10 cellular contexts compared by ENCODE assay signal in the genomic region with DNA sequence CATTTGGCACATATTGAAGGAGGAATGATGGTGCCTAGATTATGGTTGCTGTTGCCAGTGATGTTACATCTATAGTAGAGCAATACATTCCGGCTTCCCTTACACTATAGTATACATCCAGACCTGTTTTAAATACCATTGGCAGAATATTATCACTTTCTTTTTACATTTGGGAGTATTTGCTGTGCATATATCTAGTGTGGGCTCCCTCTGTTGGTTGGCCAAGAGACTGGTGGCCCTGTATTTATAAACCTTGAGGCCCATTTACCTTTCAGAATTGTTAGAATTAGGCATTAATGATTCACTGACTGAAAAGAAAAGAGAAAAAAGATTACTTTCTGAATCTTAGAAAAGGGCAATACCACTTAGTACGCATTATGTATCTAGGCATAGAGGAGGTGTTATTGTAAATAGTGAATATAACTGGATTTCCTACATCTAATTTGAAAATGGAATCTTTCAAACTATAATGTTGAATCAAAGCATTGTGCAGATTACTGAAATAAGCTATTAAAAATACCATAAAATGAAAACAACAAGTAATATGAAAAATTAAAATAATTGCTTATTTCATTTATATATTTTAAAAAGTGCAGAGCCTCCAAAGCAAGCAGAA.
A peak's percentile ranks its signal among the peaks of the same experiment; 100 is the strongest.
DNase-seq lines count a peak whose midpoint lies in the region; ATAC-seq, FAIRE-seq and TF ChIP-seq lines count a peak whose summit lies in the region.
"Had no signal": no experiment of that assay in that cellular context is flagged by ENCODE, and none has a peak within 500 bp of the region (broad histone marks: within the 10 kb centered on the region; RNA-seq: fewer than 3 reads in every experiment).

No MANE protein-coding gene starts in this region.

- H3K4me3 ChIP-seq in RWPE2 (ENCODE audit: severe bottlenecking): no peak overlapping the region
- H3K4me3 ChIP-seq: SJSA1 had no signal

- H3K4me1 Mint-ChIP-seq in T-helper 17 cell: peaks cover 3% of the 10 kb centered on the region

- H3K36me3 ChIP-seq in RWPE2 (ENCODE audit: low read depth): no peaks in the 10 kb centered on the region
- H3K36me3 ChIP-seq: SJSA1 had no signal

- no peaks in the 10 kb centered on the region for H3K36me3 Mint-ChIP-seq in T-helper 17 cell (ENCODE audit: low read depth)
- H3K36me3 Mint-ChIP-seq: naive thymus-derived CD8-positive, alpha-beta T cell had no signal

- no peaks in the 10 kb centered on the region for H3K27me3 ChIP-seq in RWPE2 (ENCODE audit: insufficient read depth, poor library complexity, severe bottlenecking)
- H3K27me3 ChIP-seq: SJSA1 had no signal

- FAIRE-seq in frontal cortex (lab: Jason Lieb, UNC): no peak

- no peak overlapping the region for H3K27ac ChIP-seq in RWPE2 (ENCODE audit: poor library complexity, severe bottlenecking)
- H3K27ac ChIP-seq: SJSA1 had no signal

- DNase-seq in RWPE2 (ENCODE audit: low spot score) (no peak), iPS-NIHi11 (ENCODE audit: low spot score) (peak; percentile 7), T-helper 17 cell (no peak), KG1 (lab: John Stamatoyannopoulos, UW) (no peak), frontal cortex (ENCODE audit: low spot score in 2 of 2) (no peak)

- H3K27ac Mint-ChIP-seq in T-helper 17 cell: no peak overlapping the region
- H3K27ac Mint-ChIP-seq: naive thymus-derived CD8-positive, alpha-beta T cell had no signal

- ATAC-seq in HG02588 (IDR thresholded peaks at IDR 0.05; ENCODE audit: unreplicated experiment) (peak; percentile 63), RWPE2 (ENCODE audit: low read depth) (0 out of 3 replicates have a peak, but pooled peaks have one; percentile 38), GM19455 (IDR thresholded peaks at IDR 0.05; ENCODE audit: unreplicated experiment) (no peak), T-helper 17 cell (no peak)
- ATAC-seq: naive thymus-derived CD8-positive, alpha-beta T cell had no signal

- H3K4me3 Mint-ChIP-seq in T-helper 17 cell: no peak overlapping the region
- H3K4me3 Mint-ChIP-seq: naive thymus-derived CD8-positive, alpha-beta T cell had no signal

- no peaks in the 10 kb centered on the region for H3K4me1 ChIP-seq in RWPE2 (ENCODE audit: insufficient read depth, poor library complexity, severe bottlenecking)
- H3K4me1 ChIP-seq: SJSA1 had no signal

- TF ChIP-seq CTCF in GM12872 (IDR thresholded peaks at IDR 0.05; ENCODE audit: insufficient read depth, low read depth, low read length): peak; percentile 51; the same call in 2 of the 3 replicates
- peak; percentile 70 for TF ChIP-seq CTCF in RWPE2 (IDR thresholded peaks at IDR 0.05; ENCODE audit: poor library complexity, severe bottlenecking)

- no peaks in the 10 kb centered on the region for H3K27me3 Mint-ChIP-seq in T-helper 17 cell
- H3K27me3 Mint-ChIP-seq: naive thymus-derived CD8-positive, alpha-beta T cell had no signal

- no peaks in the 10 kb centered on the region for H3K9me3 ChIP-seq in RWPE2 (ENCODE audit: severe bottlenecking)
- H3K9me3 ChIP-seq in T-helper 17 cell (ENCODE audit: control insufficient read depth, low read length, poor library complexity, severe bottlenecking): no peaks in the 10 kb centered on the region
- H3K9me3 ChIP-seq: SJSA1 had no signal

Comparison
In these comparisons a context has a peak if more than half of its experiments do, and no peak if none do; other contexts are left out.
1. ATAC-seq: peak in HG02588 (single experiment) and RWPE2 (single experiment); none in GM19455 (single experiment) and T-helper 17 cell (single experiment).